Comparison of ENCODE assay signal across 1 cellular context in the genomic region with DNA sequence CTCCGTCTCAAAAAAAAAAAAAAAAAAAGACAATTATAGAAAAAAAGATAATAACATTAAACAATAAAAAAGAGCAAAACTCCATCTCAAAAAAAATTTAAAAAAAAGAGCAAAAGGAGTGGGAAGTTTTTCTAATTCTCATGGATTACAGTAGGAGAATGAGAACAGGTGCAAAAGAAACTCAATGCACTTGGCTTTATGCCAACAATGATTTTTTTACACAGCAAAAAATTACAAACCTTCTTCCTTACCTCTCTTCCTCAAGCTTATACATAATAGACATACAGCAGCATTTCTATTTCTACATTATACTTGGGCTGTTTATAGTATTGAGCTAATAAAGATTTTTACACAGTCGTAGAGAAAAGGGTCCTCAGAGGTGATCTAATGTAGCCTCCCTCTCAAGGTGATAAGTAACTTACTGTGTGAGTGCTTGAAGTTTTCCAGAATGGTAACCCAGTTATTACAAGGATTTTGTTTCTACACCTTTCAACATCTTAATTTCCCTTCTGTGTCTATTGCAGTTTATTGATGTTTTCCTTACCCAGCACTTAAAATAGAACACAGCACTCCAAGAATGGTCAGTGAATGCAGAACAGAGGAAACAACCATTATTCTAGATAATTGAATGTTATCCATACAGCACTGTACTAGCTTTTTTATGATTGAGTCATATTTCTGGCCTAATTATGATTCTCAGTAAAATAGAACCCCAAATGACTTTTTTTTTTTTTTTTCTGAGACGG.
TF ChIP-seq lines count a peak whose summit lies in the region.

No MANE protein-coding gene starts in this region.

TF ChIP-seq in HepG2, 621 proteins besides CTCF, POLR2A, EP300 and RAD21:
- TF ChIP-seq, protein P1, sequence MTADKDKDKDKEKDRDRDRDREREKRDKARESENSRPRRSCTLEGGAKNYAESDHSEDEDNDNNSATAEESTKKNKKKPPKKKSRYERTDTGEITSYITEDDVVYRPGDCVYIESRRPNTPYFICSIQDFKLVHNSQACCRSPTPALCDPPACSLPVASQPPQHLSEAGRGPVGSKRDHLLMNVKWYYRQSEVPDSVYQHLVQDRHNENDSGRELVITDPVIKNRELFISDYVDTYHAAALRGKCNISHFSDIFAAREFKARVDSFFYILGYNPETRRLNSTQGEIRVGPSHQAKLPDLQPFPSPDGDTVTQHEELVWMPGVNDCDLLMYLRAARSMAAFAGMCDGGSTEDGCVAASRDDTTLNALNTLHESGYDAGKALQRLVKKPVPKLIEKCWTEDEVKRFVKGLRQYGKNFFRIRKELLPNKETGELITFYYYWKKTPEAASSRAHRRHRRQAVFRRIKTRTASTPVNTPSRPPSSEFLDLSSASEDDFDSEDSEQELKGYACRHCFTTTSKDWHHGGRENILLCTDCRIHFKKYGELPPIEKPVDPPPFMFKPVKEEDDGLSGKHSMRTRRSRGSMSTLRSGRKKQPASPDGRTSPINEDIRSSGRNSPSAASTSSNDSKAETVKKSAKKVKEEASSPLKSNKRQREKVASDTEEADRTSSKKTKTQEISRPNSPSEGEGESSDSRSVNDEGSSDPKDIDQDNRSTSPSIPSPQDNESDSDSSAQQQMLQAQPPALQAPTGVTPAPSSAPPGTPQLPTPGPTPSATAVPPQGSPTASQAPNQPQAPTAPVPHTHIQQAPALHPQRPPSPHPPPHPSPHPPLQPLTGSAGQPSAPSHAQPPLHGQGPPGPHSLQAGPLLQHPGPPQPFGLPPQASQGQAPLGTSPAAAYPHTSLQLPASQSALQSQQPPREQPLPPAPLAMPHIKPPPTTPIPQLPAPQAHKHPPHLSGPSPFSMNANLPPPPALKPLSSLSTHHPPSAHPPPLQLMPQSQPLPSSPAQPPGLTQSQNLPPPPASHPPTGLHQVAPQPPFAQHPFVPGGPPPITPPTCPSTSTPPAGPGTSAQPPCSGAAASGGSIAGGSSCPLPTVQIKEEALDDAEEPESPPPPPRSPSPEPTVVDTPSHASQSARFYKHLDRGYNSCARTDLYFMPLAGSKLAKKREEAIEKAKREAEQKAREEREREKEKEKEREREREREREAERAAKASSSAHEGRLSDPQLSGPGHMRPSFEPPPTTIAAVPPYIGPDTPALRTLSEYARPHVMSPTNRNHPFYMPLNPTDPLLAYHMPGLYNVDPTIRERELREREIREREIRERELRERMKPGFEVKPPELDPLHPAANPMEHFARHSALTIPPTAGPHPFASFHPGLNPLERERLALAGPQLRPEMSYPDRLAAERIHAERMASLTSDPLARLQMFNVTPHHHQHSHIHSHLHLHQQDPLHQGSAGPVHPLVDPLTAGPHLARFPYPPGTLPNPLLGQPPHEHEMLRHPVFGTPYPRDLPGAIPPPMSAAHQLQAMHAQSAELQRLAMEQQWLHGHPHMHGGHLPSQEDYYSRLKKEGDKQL (CRISPR knock-in tag; IDR thresholded peaks at IDR 0.05; ENCODE audit: low read depth): no peak
- TF ChIP-seq LCORL (IDR thresholded peaks at IDR 0.05) (peak; percentile 78), LCORL (CRISPR knock-in tag; IDR thresholded peaks at IDR 0.05) (no peak)
TF ChIP-seq in HepG2: peak in this region for 1.
